In genomic region chr5:138752951-138753793, GRCh38 we compare ENCODE assay signal across 1 cellular context.
A peak's percentile ranks its signal among the peaks of the same experiment; 100 is the strongest.
TF ChIP-seq lines count a peak whose summit lies in the region.

Gene CTNNA1 (plus strand): TSS chr5:138753425. CDS start chr5:138781925, 28,500 bp downstream.

TF ChIP-seq in K562, 482 proteins besides CTCF, POLR2A, EP300 and RAD21 (continued from another document and continues in another):
- TF ChIP-seq DEAF1 (CRISPR knock-in tag; IDR thresholded peaks at IDR 0.05): no peak
- 0 out of 2 replicates have a peak, but pooled peaks have one; percentile 23 for TF ChIP-seq KAT7 (CRISPR knock-in tag; IDR thresholded peaks at IDR 0.05; ENCODE audit: borderline replicate concordance)
- TF ChIP-seq LEF1 (IDR thresholded peaks at IDR 0.05): peak; percentile 56; the same call in 1 of the 2 replicates
- 0 out of 4 replicates have a peak, but pooled peaks of 1 of the 2 experiments have one; percentile 57 for TF ChIP-seq HDAC1 (IDR thresholded peaks at IDR 0.05)
- TF ChIP-seq ZNF740 (CRISPR knock-in tag; IDR thresholded peaks at IDR 0.05): no peak
- no peak for TF ChIP-seq ZNF740 (tag; IDR thresholded peaks at IDR 0.05)
- TF ChIP-seq HNRNPH1 (optimal IDR thresholded peaks at IDR 0.05; ENCODE audit: low read depth, low read length): no peak
- TF ChIP-seq HMGXB4 (CRISPR knock-in tag; IDR thresholded peaks at IDR 0.05): no peak
- TF ChIP-seq NFATC3 (IDR thresholded peaks at IDR 0.05): no peak
- peak; percentile 53 for TF ChIP-seq TAF1 (IDR thresholded peaks at IDR 0.05; ENCODE audit: control insufficient read depth, extremely low read depth, insufficient read depth, low read length, severe bottlenecking)
- TF ChIP-seq HDGF (IDR thresholded peaks at IDR 0.05): no peak
- TF ChIP-seq PATZ1 (CRISPR knock-in tag; IDR thresholded peaks at IDR 0.05; ENCODE audit: borderline replicate concordance): no peak
- peak; percentile 32; the same call in 1 of the 2 replicates for TF ChIP-seq SUPT5H (IDR thresholded peaks at IDR 0.05)
- TF ChIP-seq ZNF511 (CRISPR knock-in tag; IDR thresholded peaks at IDR 0.05): no peak
- peak; percentile 19; the same call in 1 of the 2 replicates for TF ChIP-seq RAD51 (IDR thresholded peaks at IDR 0.05; ENCODE audit: borderline replicate concordance, low read depth)
- no peak for TF ChIP-seq CLOCK (CRISPR knock-in tag; IDR thresholded peaks at IDR 0.05; ENCODE audit: borderline replicate concordance)
- no peak for TF ChIP-seq HOMEZ (CRISPR knock-in tag; IDR thresholded peaks at IDR 0.05)
- no peak for TF ChIP-seq HSF4 (CRISPR knock-in tag; IDR thresholded peaks at IDR 0.05; ENCODE audit: borderline replicate concordance)
- TF ChIP-seq USF1 (CRISPR knock-in tag; IDR thresholded peaks at IDR 0.05): no peak
- no peak for TF ChIP-seq HMG20B (CRISPR knock-in tag; IDR thresholded peaks at IDR 0.05)
- TF ChIP-seq ZNF174 (CRISPR knock-in tag; IDR thresholded peaks at IDR 0.05): no peak
- TF ChIP-seq SPI1 (IDR thresholded peaks at IDR 0.05; ENCODE audit: borderline replicate concordance, low read depth, low read length): no peak
- TF ChIP-seq PKNOX1 (IDR thresholded peaks at IDR 0.05): no peak
- no peak for TF ChIP-seq ZNF436 (CRISPR knock-in tag; IDR thresholded peaks at IDR 0.05)
- no peak for TF ChIP-seq MLX (CRISPR knock-in tag; conservative IDR thresholded peaks at IDR 0.05)
- TF ChIP-seq NONO (IDR thresholded peaks at IDR 0.05; ENCODE audit: low read depth in 2 of 2, low read length in 1 of 2): peak; percentile 37 to 74; a peak in 1 of 4 replicates
- no peak for TF ChIP-seq CHD7 (IDR thresholded peaks at IDR 0.05; ENCODE audit: low read depth, low read length)
